Comparison of ENCODE assay signal across 8 cellular contexts in the genomic region with DNA sequence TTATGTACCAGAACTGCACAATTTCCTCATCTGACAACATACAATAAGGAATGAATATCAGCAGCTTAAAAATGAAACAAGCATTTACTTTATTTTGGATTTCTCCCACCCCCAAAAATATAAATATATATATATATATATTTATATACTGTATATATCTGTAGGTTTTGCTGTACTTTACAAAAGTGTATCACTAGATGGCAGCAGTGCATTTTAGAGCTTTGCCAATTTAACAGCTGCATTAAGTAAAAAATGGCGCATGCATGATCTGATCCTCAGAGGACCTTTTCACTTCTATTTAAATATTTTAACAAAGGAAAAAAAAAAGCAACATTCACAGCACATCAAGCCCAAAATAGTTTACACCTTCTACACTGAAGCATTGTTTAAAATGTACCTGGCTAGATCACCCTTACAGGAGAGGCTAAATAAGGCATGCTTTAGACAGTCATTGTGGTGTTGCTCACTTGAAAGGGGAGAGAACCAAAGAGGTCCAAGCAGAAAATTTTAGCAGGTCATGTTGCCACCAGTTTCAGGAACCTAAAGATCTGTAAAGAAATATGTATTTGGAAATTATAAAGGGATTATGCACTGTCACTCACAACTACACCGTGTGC.
DNase-seq lines count a peak whose midpoint lies in the region; ATAC-seq, FAIRE-seq and TF ChIP-seq lines count a peak whose summit lies in the region.

No MANE protein-coding gene starts in this region.

- H3K4me1 Mint-ChIP-seq in WTC11: peaks cover 13% of the 10 kb centered on the region
- no peaks in the 10 kb centered on the region for H3K4me1 Mint-ChIP-seq in activated CD4-positive, alpha-beta memory T cell treated with anti-CD3 and anti-CD28 coated beads for 36 hours (ENCODE audit: low read depth)

- DNase-seq in AG04449 (ENCODE audit: low read depth, low spot score) (peak; percentile 23), GM12865 (ENCODE audit: low read depth) (peak; percentile 73), NCI-H2171 treated with DMSO at 0.1 percent for 48 hours (lab: John Stamatoyannopoulos, UW) (peak; percentile 76), WTC11 (ENCODE audit: low spot score) (no peak), left ventricle myocardium superior (no peak), superior temporal gyrus (ENCODE audit: extremely low spot score) (peak; percentile 90), GM12892 (ENCODE audit: insufficient read length) (no peak)
- no peak for DNase-seq in activated CD4-positive, alpha-beta memory T cell treated with anti-CD3 and anti-CD28 coated beads for 36 hours

- CTCF ChIA-PET in AG04449 (lab: Yijun Ruan, JAX) (interaction anchor here (0.7 to 8.7 kb wide), 29 partner anchors 9 to 286 kb away, joined by 3 to 214 read pairs (median 5); a partner anchor contains a TSS), WTC11 (lab: Charles Lee) (interaction anchor here (0.5 to 2.9 kb wide), 19 partner anchors 9 to 256 kb away, joined by 3 to 23 read pairs (median 4); no protein-coding TSS in a partner anchor)
- CTCF ChIA-PET in activated CD4-positive, alpha-beta memory T cell treated with anti-CD3 and anti-CD28 coated beads for 36 hours (lab: Charles Lee): interaction anchor here (0.6 to 5.5 kb wide), 18 partner anchors 9 to 296 kb away, joined by 3 to 125 read pairs (median 3); a partner anchor contains a TSS

- no peak overlapping the region for H3K27ac Mint-ChIP-seq in WTC11
- H3K27ac Mint-ChIP-seq in activated CD4-positive, alpha-beta memory T cell treated with anti-CD3 and anti-CD28 coated beads for 36 hours: no peak overlapping the region

- FAIRE-seq in GM12892 (lab: Jason Lieb, UNC): no peak

- no peak overlapping the region for H3K4me3 ChIP-seq in AG04449 (ENCODE audit: low read depth, low read length)
- no peak overlapping the region for H3K4me3 ChIP-seq in GM12865 (ENCODE audit: low read depth, low read length)

- POLR2A ChIA-PET in AG04449 (lab: Yijun Ruan, JAX) (no interaction called here), WTC11 (lab: Charles Lee) (interaction anchor here (0.6 kb wide), 1 partner anchor 11 kb away, joined by 3 read pairs; no protein-coding TSS in a partner anchor)
- POLR2A ChIA-PET in activated CD4-positive, alpha-beta memory T cell treated with anti-CD3 and anti-CD28 coated beads for 36 hours (lab: Charles Lee): interaction anchor here (1.3 kb wide), 1 partner anchor 75 kb away, joined by 4 read pairs; no protein-coding TSS in a partner anchor

- peaks cover 42% of the 10 kb centered on the region for H3K36me3 Mint-ChIP-seq in WTC11
- peaks cover 28% of the 10 kb centered on the region for H3K36me3 Mint-ChIP-seq in activated CD4-positive, alpha-beta memory T cell treated with anti-CD3 and anti-CD28 coated beads for 36 hours

- no peaks in the 10 kb centered on the region for H3K9me3 Mint-ChIP-seq in WTC11
- no peaks in the 10 kb centered on the region for H3K9me3 Mint-ChIP-seq in activated CD4-positive, alpha-beta memory T cell treated with anti-CD3 and anti-CD28 coated beads for 36 hours

- TF ChIP-seq POLR2A in GM12892 (IDR thresholded peaks at IDR 0.05; ENCODE audit: low read depth, low read length): no peak

- TF ChIP-seq CTCF in AG04449 (IDR thresholded peaks at IDR 0.05; ENCODE audit: insufficient read depth, low read length, missing control alignments) (peak; percentile 32), GM12865 (IDR thresholded peaks at IDR 0.05; ENCODE audit: insufficient read depth, low read depth, low read length, missing control alignments) (peak; percentile 29), WTC11 (IDR thresholded peaks at IDR 0.05) (no peak; the same call in 1 of the 2 replicates)

- intact Hi-C loops in left ventricle myocardium superior (cut with micrococcal nuclease): loop anchor here (5.0 kb wide), 1 partner anchor 77 kb away; no protein-coding TSS in a partner anchor
- intact Hi-C loops in activated CD4-positive, alpha-beta memory T cell treated with anti-CD3 and anti-CD28 coated beads for 36 hours (cut with micrococcal nuclease): loop anchor here (1.0 kb wide), 2 partner anchors 76 to 140 kb away; no protein-coding TSS in a partner anchor

- H3K27me3 Mint-ChIP-seq in WTC11 (ENCODE audit: low read depth): no peaks in the 10 kb centered on the region
- H3K27me3 Mint-ChIP-seq in activated CD4-positive, alpha-beta memory T cell treated with anti-CD3 and anti-CD28 coated beads for 36 hours: no peaks in the 10 kb centered on the region

- ATAC-seq in WTC11 (peak; percentile 46; the same call in 1 of the 2 replicates), left ventricle myocardium superior (peak; percentile 52)

- no peak overlapping the region for H3K4me3 Mint-ChIP-seq in WTC11
- no peak overlapping the region for H3K4me3 Mint-ChIP-seq in activated CD4-positive, alpha-beta memory T cell treated with anti-CD3 and anti-CD28 coated beads for 36 hours

TF ChIP-seq in WTC11, 78 proteins besides CTCF, POLR2A, EP300 and RAD21:
- TF ChIP-seq ETV6 (CRISPR knock-in tag; IDR thresholded peaks at IDR 0.05): no peak
- no peak for TF ChIP-seq JAZF1 (CRISPR knock-in tag; IDR thresholded peaks at IDR 0.05)
- no peak for TF ChIP-seq SP1 (CRISPR knock-in tag; conservative IDR thresholded peaks at IDR 0.05)
- TF ChIP-seq, protein P1, sequence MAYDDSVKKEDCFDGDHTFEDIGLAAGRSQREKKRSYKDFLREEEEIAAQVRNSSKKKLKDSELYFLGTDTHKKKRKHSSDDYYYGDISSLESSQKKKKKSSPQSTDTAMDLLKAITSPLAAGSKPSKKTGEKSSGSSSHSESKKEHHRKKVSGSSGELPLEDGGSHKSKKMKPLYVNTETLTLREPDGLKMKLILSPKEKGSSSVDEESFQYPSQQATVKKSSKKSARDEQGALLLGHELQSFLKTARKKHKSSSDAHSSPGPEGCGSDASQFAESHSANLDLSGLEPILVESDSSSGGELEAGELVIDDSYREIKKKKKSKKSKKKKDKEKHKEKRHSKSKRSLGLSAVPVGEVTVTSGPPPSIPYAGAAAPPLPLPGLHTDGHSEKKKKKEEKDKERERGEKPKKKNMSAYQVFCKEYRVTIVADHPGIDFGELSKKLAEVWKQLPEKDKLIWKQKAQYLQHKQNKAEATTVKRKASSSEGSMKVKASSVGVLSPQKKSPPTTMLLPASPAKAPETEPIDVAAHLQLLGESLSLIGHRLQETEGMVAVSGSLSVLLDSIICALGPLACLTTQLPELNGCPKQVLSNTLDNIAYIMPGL (CRISPR knock-in tag; IDR thresholded peaks at IDR 0.05): no peak
- TF ChIP-seq, protein P2, sequence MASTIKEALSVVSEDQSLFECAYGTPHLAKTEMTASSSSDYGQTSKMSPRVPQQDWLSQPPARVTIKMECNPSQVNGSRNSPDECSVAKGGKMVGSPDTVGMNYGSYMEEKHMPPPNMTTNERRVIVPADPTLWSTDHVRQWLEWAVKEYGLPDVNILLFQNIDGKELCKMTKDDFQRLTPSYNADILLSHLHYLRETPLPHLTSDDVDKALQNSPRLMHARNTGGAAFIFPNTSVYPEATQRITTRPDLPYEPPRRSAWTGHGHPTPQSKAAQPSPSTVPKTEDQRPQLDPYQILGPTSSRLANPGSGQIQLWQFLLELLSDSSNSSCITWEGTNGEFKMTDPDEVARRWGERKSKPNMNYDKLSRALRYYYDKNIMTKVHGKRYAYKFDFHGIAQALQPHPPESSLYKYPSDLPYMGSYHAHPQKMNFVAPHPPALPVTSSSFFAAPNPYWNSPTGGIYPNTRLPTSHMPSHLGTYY (CRISPR knock-in tag; IDR thresholded peaks at IDR 0.05): no peak
- TF ChIP-seq HMGA2 (CRISPR knock-in tag; IDR thresholded peaks at IDR 0.05): no peak
- TF ChIP-seq NR3C1 (CRISPR knock-in tag; conservative IDR thresholded peaks at IDR 0.05; ENCODE audit: low read depth): no peak

Comparison
In these comparisons a context has a peak if more than half of its experiments do, and no peak if none do; other contexts are left out.
1. DNase-seq: peak in AG04449 (single experiment), GM12865 (single experiment), NCI-H2171 treated with DMSO at 0.1 percent for 48 hours (single experiment) and superior temporal gyrus (single experiment); none in WTC11 (single experiment), left ventricle myocardium superior (single experiment), activated CD4-positive, alpha-beta memory T cell treated with anti-CD3 and anti-CD28 coated beads for 36 hours (single experiment) and GM12892 (single experiment).